Comparison of ENCODE assay signal across 21 cellular contexts in genomic region chr18:42412896-42413295, GRCh38.
A peak's percentile ranks its signal among the peaks of the same experiment; 100 is the strongest.
DNase-seq lines count a peak whose midpoint lies in the region; ATAC-seq and TF ChIP-seq lines count a peak whose summit lies in the region.
"Had no signal": no experiment of that assay in that cellular context is flagged by ENCODE, and none has a peak within 500 bp of the region (broad histone marks: within the 10 kb centered on the region; RNA-seq: fewer than 3 reads in every experiment).

No MANE protein-coding gene starts in this region.

- H2AK5ac ChIP-seq in mesenchymal stem cell (ENCODE audit: low read length, severe bottlenecking), result no peak overlapping the region

- H3K4me2 ChIP-seq in mesenchymal stem cell (ENCODE audit: low read length, poor library complexity, severe bottlenecking), result no peak overlapping the region
- H3K4me2 ChIP-seq: GM23338 had no signal

- no peak overlapping the region for H3K9ac ChIP-seq in mesenchymal stem cell (ENCODE audit: low read length)

- no peak overlapping the region for H4K91ac ChIP-seq in mesenchymal stem cell (ENCODE audit: low read length)

- peaks cover 6% of the 10 kb centered on the region for H3K4me1 ChIP-seq in mesenchymal stem cell (ENCODE audit: control insufficient read depth, insufficient read depth, low read depth, low read length)
- H3K4me1 ChIP-seq: left lung, psoas muscle, upper lobe of right lung had no signal

- peaks cover 3% of the 10 kb centered on the region for H3K9me3 ChIP-seq in mesenchymal stem cell (ENCODE audit: control insufficient read depth, low read length)
- H3K9me3 ChIP-seq: psoas muscle, upper lobe of right lung had no signal

- no peak overlapping the region for H3K4ac ChIP-seq in mesenchymal stem cell (ENCODE audit: low read depth in 1 of 2, low read length in 2 of 2)

- no peak overlapping the region for H2AFZ ChIP-seq in mesenchymal stem cell (ENCODE audit: low read depth, low read length)
- H2AFZ ChIP-seq: GM23338 had no signal

- H2BK12ac ChIP-seq in mesenchymal stem cell (ENCODE audit: low read length in 2 of 2), result no peak overlapping the region

- no peak overlapping the region for H2BK15ac ChIP-seq in mesenchymal stem cell (ENCODE audit: low read depth, poor library complexity, severe bottlenecking)

- H3K36me3 ChIP-seq in mesenchymal stem cell (ENCODE audit: control insufficient read depth in 1 of 2, insufficient read depth in 2 of 2, low read depth in 1 of 2, low read length in 2 of 2), result no peaks in the 10 kb centered on the region
- H3K36me3 ChIP-seq: cardiac muscle cell, left lung, upper lobe of right lung had no signal

- TF ChIP-seq CTCF in choroid plexus epithelial cell (conservative IDR thresholded peaks at IDR 0.05; ENCODE audit: low read depth, low read length), result no peak

- DNase-seq in 8988T, result peak; percentile 7
- DNase-seq in NCI-H226, result peak; percentile 69
- DNase-seq in choroid plexus epithelial cell (ENCODE audit: low read depth), result peak; percentile 42
- peak; percentile 22 for DNase-seq in mesenchymal stem cell
- DNase-seq in T-helper 2 cell, result no peak
- DNase-seq in DMS 273 treated with DMSO at 0.1 percent for 48 hours (lab: John Stamatoyannopoulos, UW), result no peak
- DNase-seq: activated CD8-positive, alpha-beta memory T cell treated with anti-CD3 and anti-CD28 coated beads, Interleukin-2, amount 50 U/mL, for 4 hours; activated effector memory CD4-positive, alpha-beta T cell treated with Interleukin-2 at 50 U/mL for 16 hours; activated naive CD8-positive, alpha-beta T cell treated with anti-CD3 and anti-CD28 coated beads, Interleukin-2, amount 50 U/mL, for 24 hours; GF-D8; left lung; NCI-H1694; OCI-M1; psoas muscle; upper lobe of right lung had no signal

- H3K79me1 ChIP-seq in mesenchymal stem cell (replicated peaks; ENCODE audit: low read length, poor library complexity, severe bottlenecking), result no peaks in the 10 kb centered on the region

- H3K14ac ChIP-seq in mesenchymal stem cell (ENCODE audit: low read length in 2 of 2), result no peak overlapping the region

- H3K23ac ChIP-seq in mesenchymal stem cell (ENCODE audit: low read length in 2 of 2), result no peak overlapping the region

- no peak overlapping the region for H3K18ac ChIP-seq in mesenchymal stem cell (ENCODE audit: low read depth in 1 of 2, low read length in 2 of 2)

- H3K4me3 ChIP-seq in choroid plexus epithelial cell (ENCODE audit: low read depth, low read length), result no peak overlapping the region
- H3K4me3 ChIP-seq in mesenchymal stem cell (ENCODE audit: insufficient read depth in 1 of 2, low read depth in 1 of 2, low read length in 2 of 2), result no peak overlapping the region
- H3K4me3 ChIP-seq: cardiac muscle cell, GM23338, left lung, psoas muscle, upper lobe of right lung had no signal

- H4K8ac ChIP-seq in mesenchymal stem cell (ENCODE audit: low read length), result no peak overlapping the region

- peak overlapping the region; percentile 35 for H3K27ac ChIP-seq in mesenchymal stem cell (ENCODE audit: low read length, poor library complexity, severe bottlenecking)
- H3K27ac ChIP-seq: cardiac muscle cell, HL-60, left lung, psoas muscle, upper lobe of right lung had no signal

- H2BK5ac ChIP-seq in mesenchymal stem cell (ENCODE audit: low read depth, low read length, poor library complexity, severe bottlenecking), result no peak overlapping the region

- no peaks in the 10 kb centered on the region for H3K27me3 ChIP-seq in mesenchymal stem cell (ENCODE audit: control insufficient read depth in 1 of 2, insufficient read depth in 1 of 2, low read length in 2 of 2)
- H3K27me3 ChIP-seq: cardiac muscle cell, left lung, upper lobe of right lung had no signal

- ATAC-seq in HG02981 (IDR thresholded peaks at IDR 0.05; ENCODE audit: unreplicated experiment) (no peak), HG02588 (IDR thresholded peaks at IDR 0.05; ENCODE audit: unreplicated experiment) (no peak)
- ATAC-seq: activated naive CD8-positive, alpha-beta T cell treated with anti-CD3 and anti-CD28 coated beads, Interleukin-2, amount 50 U/mL, for 24 hours; esophagus mucosa; GM23338; psoas muscle had no signal

- WGBS in mesenchymal stem cell, result 100% methylated on average over 1 of the region's 2 CpGs

- H2BK120ac ChIP-seq in mesenchymal stem cell (ENCODE audit: low read depth, low read length), result no peak overlapping the region

Comparison
In these comparisons a context has a peak if more than half of its experiments do, and no peak if none do; other contexts are left out.
1. DNase-seq: peak in 8988T (single experiment), NCI-H226 (single experiment), choroid plexus epithelial cell (single experiment) and mesenchymal stem cell (single experiment); none in T-helper 2 cell (0 of 5) and DMS 273 treated with DMSO at 0.1 percent for 48 hours (single experiment).